ENCODE assay signal across 9 cellular contexts in the genomic region with DNA sequence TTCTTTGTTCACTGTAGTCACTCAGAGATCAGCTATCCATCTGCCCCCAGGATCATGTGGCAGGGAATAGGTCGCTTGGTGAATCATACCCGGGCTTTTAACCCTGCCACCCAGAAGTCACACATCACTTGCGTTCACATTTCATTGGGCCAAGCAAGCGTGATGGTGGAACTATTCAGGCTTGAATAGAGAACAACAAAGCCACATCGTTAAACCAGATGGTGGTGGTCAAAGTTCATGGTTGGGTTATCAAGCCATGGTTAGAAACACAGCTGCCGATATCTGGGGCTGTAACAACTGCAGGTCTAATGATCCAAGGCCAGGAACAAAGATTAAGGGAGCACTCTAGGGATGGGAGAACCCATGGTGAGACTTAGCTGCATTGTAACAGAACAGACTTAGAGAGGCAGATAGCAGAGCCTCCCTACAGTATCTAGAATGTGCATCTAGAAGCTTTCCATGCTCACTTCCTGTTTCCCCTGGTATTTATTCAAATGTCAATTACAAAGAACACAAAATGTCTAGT. TPM values are rescaled to one million over a fixed set of nuclear protein-coding genes. Genes with fewer than 3 reads are reported as not detected.
A peak's percentile ranks its signal among the peaks of the same experiment; 100 is the strongest.
DNase-seq lines count a peak whose midpoint lies in the region; ATAC-seq, FAIRE-seq and TF ChIP-seq lines count a peak whose summit lies in the region.
"Had no signal": no experiment of that assay in that cellular context is flagged by ENCODE, and none has a peak within 500 bp of the region (broad histone marks: within the 10 kb centered on the region; RNA-seq: fewer than 3 reads in every experiment).

No MANE protein-coding gene starts in this region.

- no peaks in the 10 kb centered on the region for H3K27me3 ChIP-seq in Peyer's patch
- H3K27me3 ChIP-seq in foreskin keratinocyte = no peaks in the 10 kb centered on the region
- H3K27me3 ChIP-seq in heart right ventricle = peaks cover 0 to 3% (median 0%) of the 10 kb centered on the region in 7 donors

- H3K4me1 ChIP-seq in Peyer's patch (peaks cover 0 to 7% (median 3%) of the 10 kb centered on the region in 4 donors), foreskin keratinocyte (no peaks in the 10 kb centered on the region), heart right ventricle (peaks cover 0 to 12% (median 0%) of the 10 kb centered on the region in 9 donors)

- peak; percentile 40 for DNase-seq in activated CD8-positive, alpha-beta memory T cell treated with anti-CD3 and anti-CD28 coated beads, Interleukin-2, amount 10 ng/mL, durations not matched to agents 7 days and 5 days
- no peak for DNase-seq in activated CD8-positive, alpha-beta memory T cell treated with anti-CD3 and anti-CD28 coated beads, Interleukin-2, amount 50 U/mL, for 48 hours
- DNase-seq in Peyer's patch (peak in 2 of 3 donors; percentile 76 to 79), foreskin keratinocyte (no peak), H54 (ENCODE audit: insufficient read length, low spot score) (no peak), heart right ventricle (no peak)

- H3K27ac ChIP-seq in Peyer's patch (peak overlapping the region in 2 of 4 donors; percentile 72), foreskin keratinocyte (no peak overlapping the region), heart right ventricle (peak overlapping the region in 1 of 10 donors; percentile 4)

- intact Hi-C loops in heart right ventricle (cut with DNase I) = no loop called here

- no peak overlapping the region for H3K4me3 Mint-ChIP-seq in activated CD8-positive, alpha-beta memory T cell treated with anti-CD3 and anti-CD28 coated beads, Interleukin-2, amount 10 ng/mL, durations not matched to agents 7 days and 5 days
- H3K4me3 Mint-ChIP-seq in stimulated activated memory B cell treated with anti-CD40 and anti-IgM and Interleukin-4, amounts not matched to agents 10 μg/mL and 1 μg/mL and 100 μg/mL, for 72 hours = peak overlapping the region; percentile 80

- H3K4me3 ChIP-seq in Peyer's patch (no peak overlapping the region), heart right ventricle (peak overlapping the region in 1 of 10 donors; percentile 3)

- TF ChIP-seq POLR2A in Peyer's patch (IDR thresholded peaks at IDR 0.05) = no peak
- no peak for TF ChIP-seq POLR2A in H54 (IDR thresholded peaks at IDR 0.05; ENCODE audit: low read depth, low read length)

- 88% methylated on average over 6 of the region's 6 CpGs for WGBS in heart right ventricle, 2 donors

- H3K27ac Mint-ChIP-seq in activated CD8-positive, alpha-beta memory T cell treated with anti-CD3 and anti-CD28 coated beads, Interleukin-2, amount 10 ng/mL, durations not matched to agents 7 days and 5 days = peak overlapping the region; percentile 76
- H3K27ac Mint-ChIP-seq in stimulated activated memory B cell treated with anti-CD40 and anti-IgM and Interleukin-4, amounts not matched to agents 10 μg/mL and 1 μg/mL and 100 μg/mL, for 72 hours = peak overlapping the region; percentile 98

- TF ChIP-seq CTCF in Peyer's patch (IDR thresholded peaks at IDR 0.05) = no peak
- TF ChIP-seq CTCF in foreskin keratinocyte (conservative IDR thresholded peaks at IDR 0.05) = no peak
- TF ChIP-seq CTCF in heart right ventricle (IDR thresholded peaks at IDR 0.05) = no peak

- peaks cover 49% of the 10 kb centered on the region for H3K36me3 Mint-ChIP-seq in activated CD8-positive, alpha-beta memory T cell treated with anti-CD3 and anti-CD28 coated beads, Interleukin-2, amount 10 ng/mL, durations not matched to agents 7 days and 5 days
- peaks cover 39% of the 10 kb centered on the region for H3K36me3 Mint-ChIP-seq in stimulated activated memory B cell treated with anti-CD40 and anti-IgM and Interleukin-4, amounts not matched to agents 10 μg/mL and 1 μg/mL and 100 μg/mL, for 72 hours

- H3K36me3 ChIP-seq in Peyer's patch = no peaks in the 10 kb centered on the region
- H3K36me3 ChIP-seq in heart right ventricle = no peaks in the 10 kb centered on the region

- peak; percentile 36 for ATAC-seq in activated CD8-positive, alpha-beta memory T cell treated with anti-CD3 and anti-CD28 coated beads, Interleukin-2, amount 10 ng/mL, durations not matched to agents 7 days and 5 days
- peak; percentile 68 for ATAC-seq in HG02973 (IDR thresholded peaks at IDR 0.05; ENCODE audit: unreplicated experiment)
- peak; percentile 96 for ATAC-seq in stimulated activated memory B cell treated with anti-CD40 and anti-IgM and Interleukin-4, amounts not matched to agents 10 μg/mL and 1 μg/mL and 100 μg/mL, for 72 hours
- no peak for ATAC-seq in foreskin keratinocyte
- no peak for ATAC-seq in heart right ventricle

- no peaks in the 10 kb centered on the region for H3K27me3 Mint-ChIP-seq in activated CD8-positive, alpha-beta memory T cell treated with anti-CD3 and anti-CD28 coated beads, Interleukin-2, amount 10 ng/mL, durations not matched to agents 7 days and 5 days
- no peaks in the 10 kb centered on the region for H3K27me3 Mint-ChIP-seq in stimulated activated memory B cell treated with anti-CD40 and anti-IgM and Interleukin-4, amounts not matched to agents 10 μg/mL and 1 μg/mL and 100 μg/mL, for 72 hours

- H3K9me3 Mint-ChIP-seq in activated CD8-positive, alpha-beta memory T cell treated with anti-CD3 and anti-CD28 coated beads, Interleukin-2, amount 10 ng/mL, durations not matched to agents 7 days and 5 days (ENCODE audit: low read depth) = peaks cover 10% of the 10 kb centered on the region
- peaks cover 12% of the 10 kb centered on the region for H3K9me3 Mint-ChIP-seq in stimulated activated memory B cell treated with anti-CD40 and anti-IgM and Interleukin-4, amounts not matched to agents 10 μg/mL and 1 μg/mL and 100 μg/mL, for 72 hours

- H3K9me3 ChIP-seq in Peyer's patch = no peaks in the 10 kb centered on the region
- H3K9me3 ChIP-seq in heart right ventricle = no peaks in the 10 kb centered on the region

- no peak for FAIRE-seq in H54 (lab: Jason Lieb, UNC)

- CTCF ChIA-PET in activated CD8-positive, alpha-beta memory T cell treated with anti-CD3 and anti-CD28 coated beads, Interleukin-2, amount 10 ng/mL, durations not matched to agents 7 days and 5 days (lab: Charles Lee) = interaction anchor here (1.1 to 2.3 kb wide), 3 partner anchors 23 to 52 kb away, joined by 3 to 7 read pairs (median 6); no protein-coding TSS in a partner anchor

- H3K4me1 Mint-ChIP-seq in activated CD8-positive, alpha-beta memory T cell treated with anti-CD3 and anti-CD28 coated beads, Interleukin-2, amount 10 ng/mL, durations not matched to agents 7 days and 5 days = peaks cover 52% of the 10 kb centered on the region
- peaks cover 73% of the 10 kb centered on the region for H3K4me1 Mint-ChIP-seq in stimulated activated memory B cell treated with anti-CD40 and anti-IgM and Interleukin-4, amounts not matched to agents 10 μg/mL and 1 μg/mL and 100 μg/mL, for 72 hours

RNA-seq across cellular contexts. Expression of gene PTPRC, which starts 40.0 kb away (rescaled TPM):
- 100 to 1,000 TPM; 556 to 674 TPM for total RNA-seq in activated CD8-positive, alpha-beta memory T cell treated with anti-CD3 and anti-CD28 coated beads, Interleukin-2, amount 10 ng/mL, durations not matched to agents 7 days and 5 days
- total RNA-seq in Peyer's patch (100 to 1,000 TPM in 1 of 4 donors, 10 to 100 TPM in 3; 13.3 to 127 (median 22.1) TPM), foreskin keratinocyte (not detected in 2 replicates), heart right ventricle (10 to 100 TPM in 2 of 10 donors, 1 to 10 TPM in 8; 2.4 to 62.7 (median 5.6) TPM)
- polyA plus RNA-seq in foreskin keratinocyte (not detected in 2 replicates), heart right ventricle (1 to 10 TPM; 1.0 to 1.4 TPM)

RNA-seq across cellular contexts. Expression of gene ATP6V1G3, which starts 58.4 kb away (rescaled TPM):
- not detected for total RNA-seq in activated CD8-positive, alpha-beta memory T cell treated with anti-CD3 and anti-CD28 coated beads, Interleukin-2, amount 10 ng/mL, durations not matched to agents 7 days and 5 days
- total RNA-seq in Peyer's patch (not detected), foreskin keratinocyte (not detected in 2 replicates), heart right ventricle (not detected)
- polyA plus RNA-seq in foreskin keratinocyte (not detected in 2 replicates), heart right ventricle (not detected)
- polyA plus RNA-seq: BJ had no signal

Comparison
In these comparisons a context has a peak if more than half of its experiments do, and no peak if none do; other contexts are left out.
1. DNase-seq: peak in activated CD8-positive, alpha-beta memory T cell treated with anti-CD3 and anti-CD28 coated beads, Interleukin-2, amount 10 ng/mL, durations not matched to agents 7 days and 5 days (single experiment) and Peyer's patch (2 of 3); none in activated CD8-positive, alpha-beta memory T cell treated with anti-CD3 and anti-CD28 coated beads, Interleukin-2, amount 50 U/mL, for 48 hours (single experiment), foreskin keratinocyte (0 of 2), H54 (single experiment) and heart right ventricle (0 of 2).
2. ATAC-seq: peak in activated CD8-positive, alpha-beta memory T cell treated with anti-CD3 and anti-CD28 coated beads, Interleukin-2, amount 10 ng/mL, durations not matched to agents 7 days and 5 days (single experiment), HG02973 (single experiment) and stimulated activated memory B cell treated with anti-CD40 and anti-IgM and Interleukin-4, amounts not matched to agents 10 μg/mL and 1 μg/mL and 100 μg/mL, for 72 hours (single experiment); none in foreskin keratinocyte (single experiment) and heart right ventricle (0 of 8).
3. RNA of gene PTPRC, which starts 40.0 kb away (total RNA-seq): 556 to 674 TPM in activated CD8-positive, alpha-beta memory T cell treated with anti-CD3 and anti-CD28 coated beads, Interleukin-2, amount 10 ng/mL, durations not matched to agents 7 days and 5 days; 13.3 to 127 TPM in Peyer's patch, 2.4 to 62.7 TPM in heart right ventricle and not detected in foreskin keratinocyte; every median in the first group is over 4 times any median in the second.